ENCODE assay signal across 1 cellular context in the genomic region with DNA sequence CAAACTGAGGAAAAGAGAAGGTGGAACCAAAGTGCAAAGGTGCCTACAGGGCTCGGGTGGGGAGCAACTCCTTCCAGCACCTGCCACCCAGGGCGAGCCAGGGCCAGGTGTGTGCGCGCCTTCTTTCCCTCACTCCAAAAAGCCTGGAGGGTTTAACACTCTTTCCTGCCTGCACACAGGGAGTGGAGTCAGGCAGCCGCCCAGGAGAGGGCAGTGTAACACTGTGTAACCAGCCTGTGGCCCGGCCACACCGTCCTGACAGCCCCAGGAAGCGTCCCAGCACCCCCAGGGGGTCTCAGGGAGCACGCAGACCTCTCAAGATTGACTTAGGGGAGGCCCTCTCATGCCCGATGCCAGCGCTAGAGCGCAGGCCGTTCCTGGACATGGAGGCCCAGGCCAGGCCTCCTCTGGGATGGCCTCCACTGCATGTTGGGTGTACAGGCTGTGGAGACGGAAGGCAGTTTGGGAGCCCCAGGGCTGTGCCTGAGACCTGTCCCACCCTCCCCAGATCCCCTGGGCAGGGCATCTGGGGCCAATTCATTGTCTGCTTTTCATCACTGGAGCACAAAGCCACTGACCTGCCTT.
TF ChIP-seq lines count a peak whose summit lies in the region.

No MANE protein-coding gene starts in this region.

TF ChIP-seq in H1, 55 proteins besides CTCF, POLR2A, EP300 and RAD21:
- no peak for TF ChIP-seq TAF7 (optimal IDR thresholded peaks at IDR 0.05; ENCODE audit: borderline replicate concordance, low read depth, low read length)
- no peak for TF ChIP-seq NRF1 (IDR thresholded peaks at IDR 0.05; ENCODE audit: low read depth, low read length)
- no peak for TF ChIP-seq ASH2L (IDR thresholded peaks at IDR 0.05; ENCODE audit: low read length)
- TF ChIP-seq HDAC6 (IDR thresholded peaks at IDR 0.05; ENCODE audit: low read depth, low read length) = no peak
- peak; percentile 34; the same call in 1 of the 2 replicates for TF ChIP-seq CREB1 (IDR thresholded peaks at IDR 0.05)
- TF ChIP-seq POLR2AphosphoS5 (IDR thresholded peaks at IDR 0.05; ENCODE audit: low read depth, low read length) = no peak; the same call in 1 of the 2 replicates
- no peak for TF ChIP-seq RNF2 (IDR thresholded peaks at IDR 0.05; ENCODE audit: borderline replicate concordance, low read depth, low read length, missing control alignments, poor library complexity, severe bottlenecking)
- TF ChIP-seq, protein P1, sequence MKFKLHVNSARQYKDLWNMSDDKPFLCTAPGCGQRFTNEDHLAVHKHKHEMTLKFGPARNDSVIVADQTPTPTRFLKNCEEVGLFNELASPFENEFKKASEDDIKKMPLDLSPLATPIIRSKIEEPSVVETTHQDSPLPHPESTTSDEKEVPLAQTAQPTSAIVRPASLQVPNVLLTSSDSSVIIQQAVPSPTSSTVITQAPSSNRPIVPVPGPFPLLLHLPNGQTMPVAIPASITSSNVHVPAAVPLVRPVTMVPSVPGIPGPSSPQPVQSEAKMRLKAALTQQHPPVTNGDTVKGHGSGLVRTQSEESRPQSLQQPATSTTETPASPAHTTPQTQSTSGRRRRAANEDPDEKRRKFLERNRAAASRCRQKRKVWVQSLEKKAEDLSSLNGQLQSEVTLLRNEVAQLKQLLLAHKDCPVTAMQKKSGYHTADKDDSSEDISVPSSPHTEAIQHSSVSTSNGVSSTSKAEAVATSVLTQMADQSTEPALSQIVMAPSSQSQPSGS (IDR thresholded peaks at IDR 0.05; ENCODE audit: low read length) = 0 out of 2 replicates have a peak, but pooled peaks have one; percentile 41
- no peak for TF ChIP-seq SP4 (IDR thresholded peaks at IDR 0.05; ENCODE audit: low read length)
- TF ChIP-seq KDM1A (IDR thresholded peaks at IDR 0.05; ENCODE audit: borderline replicate concordance, low read length) = no peak
- TF ChIP-seq YY1 (IDR thresholded peaks at IDR 0.05; ENCODE audit: low read depth, low read length) = no peak
- no peak for TF ChIP-seq CTBP2 (IDR thresholded peaks at IDR 0.05; ENCODE audit: borderline replicate concordance, insufficient read depth, insufficient read length, low read length)
- TF ChIP-seq SP2 (IDR thresholded peaks at IDR 0.05; ENCODE audit: low read length) = no peak
- TF ChIP-seq SIN3A (conservative IDR thresholded peaks at IDR 0.05 in 1 of 2, IDR thresholded peaks at IDR 0.05 in 1 of 2; ENCODE audit: low read depth in 1 of 2, low read length in 2 of 2) = peak in 1 of 2 experiments; percentile 62; a peak in 1 of 4 replicates
- TF ChIP-seq, protein P2, sequence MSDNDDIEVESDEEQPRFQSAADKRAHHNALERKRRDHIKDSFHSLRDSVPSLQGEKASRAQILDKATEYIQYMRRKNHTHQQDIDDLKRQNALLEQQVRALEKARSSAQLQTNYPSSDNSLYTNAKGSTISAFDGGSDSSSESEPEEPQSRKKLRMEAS (IDR thresholded peaks at IDR 0.05) = peak; percentile 32; the same call in 1 of the 2 replicates
- 0 out of 2 replicates have a peak, but pooled peaks have one; percentile 36 for TF ChIP-seq JUND (IDR thresholded peaks at IDR 0.05; ENCODE audit: low read length)
- TF ChIP-seq SRF (IDR thresholded peaks at IDR 0.05; ENCODE audit: low read depth, low read length) = no peak
- no peak for TF ChIP-seq BCL11A (IDR thresholded peaks at IDR 0.05; ENCODE audit: low read depth in 2 of 2, low read length in 2 of 2)
- peak; percentile 51; the same call in 1 of the 2 replicates for TF ChIP-seq KDM5A (IDR thresholded peaks at IDR 0.05; ENCODE audit: low read length)
- TF ChIP-seq HDAC2 (IDR thresholded peaks at IDR 0.05; ENCODE audit: borderline replicate concordance in 1 of 2, low read depth in 2 of 2, low read length in 2 of 2) = no peak
- no peak for TF ChIP-seq TAF1 (IDR thresholded peaks at IDR 0.05; ENCODE audit: low read depth, low read length)
- TF ChIP-seq, protein P3, sequence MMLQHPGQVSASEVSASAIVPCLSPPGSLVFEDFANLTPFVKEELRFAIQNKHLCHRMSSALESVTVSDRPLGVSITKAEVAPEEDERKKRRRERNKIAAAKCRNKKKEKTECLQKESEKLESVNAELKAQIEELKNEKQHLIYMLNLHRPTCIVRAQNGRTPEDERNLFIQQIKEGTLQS (IDR thresholded peaks at IDR 0.05; ENCODE audit: insufficient read depth, low read depth, low read length) = no peak
- TF ChIP-seq RFX5 (IDR thresholded peaks at IDR 0.05; ENCODE audit: borderline replicate concordance, low read depth, low read length) = no peak
- no peak for TF ChIP-seq SP1 (IDR thresholded peaks at IDR 0.05; ENCODE audit: low read depth, low read length)
- TF ChIP-seq PHF8 (conservative IDR thresholded peaks at IDR 0.05; ENCODE audit: low read depth, low read length) = no peak
- no peak for TF ChIP-seq BACH1 (IDR thresholded peaks at IDR 0.05; ENCODE audit: low read length)
- no peak for TF ChIP-seq GABPA (IDR thresholded peaks at IDR 0.05; ENCODE audit: borderline replicate concordance, insufficient read depth, low read length)
- 0 out of 2 replicates have a peak, but pooled peaks have one; percentile 14 for TF ChIP-seq CHD2 (IDR thresholded peaks at IDR 0.05; ENCODE audit: low read length)
- TF ChIP-seq RBBP5 (IDR thresholded peaks at IDR 0.05; ENCODE audit: borderline replicate concordance, low read depth, low read length) = no peak
- TF ChIP-seq ZNF274 (IDR thresholded peaks at IDR 0.05; ENCODE audit: borderline replicate concordance, extremely low read depth, low read length) = no peak
- TF ChIP-seq SUZ12 (IDR thresholded peaks at IDR 0.05; ENCODE audit: low read length) = no peak
- no peak for TF ChIP-seq JUN (IDR thresholded peaks at IDR 0.05; ENCODE audit: low read depth, low read length)
- TF ChIP-seq, protein P4, sequence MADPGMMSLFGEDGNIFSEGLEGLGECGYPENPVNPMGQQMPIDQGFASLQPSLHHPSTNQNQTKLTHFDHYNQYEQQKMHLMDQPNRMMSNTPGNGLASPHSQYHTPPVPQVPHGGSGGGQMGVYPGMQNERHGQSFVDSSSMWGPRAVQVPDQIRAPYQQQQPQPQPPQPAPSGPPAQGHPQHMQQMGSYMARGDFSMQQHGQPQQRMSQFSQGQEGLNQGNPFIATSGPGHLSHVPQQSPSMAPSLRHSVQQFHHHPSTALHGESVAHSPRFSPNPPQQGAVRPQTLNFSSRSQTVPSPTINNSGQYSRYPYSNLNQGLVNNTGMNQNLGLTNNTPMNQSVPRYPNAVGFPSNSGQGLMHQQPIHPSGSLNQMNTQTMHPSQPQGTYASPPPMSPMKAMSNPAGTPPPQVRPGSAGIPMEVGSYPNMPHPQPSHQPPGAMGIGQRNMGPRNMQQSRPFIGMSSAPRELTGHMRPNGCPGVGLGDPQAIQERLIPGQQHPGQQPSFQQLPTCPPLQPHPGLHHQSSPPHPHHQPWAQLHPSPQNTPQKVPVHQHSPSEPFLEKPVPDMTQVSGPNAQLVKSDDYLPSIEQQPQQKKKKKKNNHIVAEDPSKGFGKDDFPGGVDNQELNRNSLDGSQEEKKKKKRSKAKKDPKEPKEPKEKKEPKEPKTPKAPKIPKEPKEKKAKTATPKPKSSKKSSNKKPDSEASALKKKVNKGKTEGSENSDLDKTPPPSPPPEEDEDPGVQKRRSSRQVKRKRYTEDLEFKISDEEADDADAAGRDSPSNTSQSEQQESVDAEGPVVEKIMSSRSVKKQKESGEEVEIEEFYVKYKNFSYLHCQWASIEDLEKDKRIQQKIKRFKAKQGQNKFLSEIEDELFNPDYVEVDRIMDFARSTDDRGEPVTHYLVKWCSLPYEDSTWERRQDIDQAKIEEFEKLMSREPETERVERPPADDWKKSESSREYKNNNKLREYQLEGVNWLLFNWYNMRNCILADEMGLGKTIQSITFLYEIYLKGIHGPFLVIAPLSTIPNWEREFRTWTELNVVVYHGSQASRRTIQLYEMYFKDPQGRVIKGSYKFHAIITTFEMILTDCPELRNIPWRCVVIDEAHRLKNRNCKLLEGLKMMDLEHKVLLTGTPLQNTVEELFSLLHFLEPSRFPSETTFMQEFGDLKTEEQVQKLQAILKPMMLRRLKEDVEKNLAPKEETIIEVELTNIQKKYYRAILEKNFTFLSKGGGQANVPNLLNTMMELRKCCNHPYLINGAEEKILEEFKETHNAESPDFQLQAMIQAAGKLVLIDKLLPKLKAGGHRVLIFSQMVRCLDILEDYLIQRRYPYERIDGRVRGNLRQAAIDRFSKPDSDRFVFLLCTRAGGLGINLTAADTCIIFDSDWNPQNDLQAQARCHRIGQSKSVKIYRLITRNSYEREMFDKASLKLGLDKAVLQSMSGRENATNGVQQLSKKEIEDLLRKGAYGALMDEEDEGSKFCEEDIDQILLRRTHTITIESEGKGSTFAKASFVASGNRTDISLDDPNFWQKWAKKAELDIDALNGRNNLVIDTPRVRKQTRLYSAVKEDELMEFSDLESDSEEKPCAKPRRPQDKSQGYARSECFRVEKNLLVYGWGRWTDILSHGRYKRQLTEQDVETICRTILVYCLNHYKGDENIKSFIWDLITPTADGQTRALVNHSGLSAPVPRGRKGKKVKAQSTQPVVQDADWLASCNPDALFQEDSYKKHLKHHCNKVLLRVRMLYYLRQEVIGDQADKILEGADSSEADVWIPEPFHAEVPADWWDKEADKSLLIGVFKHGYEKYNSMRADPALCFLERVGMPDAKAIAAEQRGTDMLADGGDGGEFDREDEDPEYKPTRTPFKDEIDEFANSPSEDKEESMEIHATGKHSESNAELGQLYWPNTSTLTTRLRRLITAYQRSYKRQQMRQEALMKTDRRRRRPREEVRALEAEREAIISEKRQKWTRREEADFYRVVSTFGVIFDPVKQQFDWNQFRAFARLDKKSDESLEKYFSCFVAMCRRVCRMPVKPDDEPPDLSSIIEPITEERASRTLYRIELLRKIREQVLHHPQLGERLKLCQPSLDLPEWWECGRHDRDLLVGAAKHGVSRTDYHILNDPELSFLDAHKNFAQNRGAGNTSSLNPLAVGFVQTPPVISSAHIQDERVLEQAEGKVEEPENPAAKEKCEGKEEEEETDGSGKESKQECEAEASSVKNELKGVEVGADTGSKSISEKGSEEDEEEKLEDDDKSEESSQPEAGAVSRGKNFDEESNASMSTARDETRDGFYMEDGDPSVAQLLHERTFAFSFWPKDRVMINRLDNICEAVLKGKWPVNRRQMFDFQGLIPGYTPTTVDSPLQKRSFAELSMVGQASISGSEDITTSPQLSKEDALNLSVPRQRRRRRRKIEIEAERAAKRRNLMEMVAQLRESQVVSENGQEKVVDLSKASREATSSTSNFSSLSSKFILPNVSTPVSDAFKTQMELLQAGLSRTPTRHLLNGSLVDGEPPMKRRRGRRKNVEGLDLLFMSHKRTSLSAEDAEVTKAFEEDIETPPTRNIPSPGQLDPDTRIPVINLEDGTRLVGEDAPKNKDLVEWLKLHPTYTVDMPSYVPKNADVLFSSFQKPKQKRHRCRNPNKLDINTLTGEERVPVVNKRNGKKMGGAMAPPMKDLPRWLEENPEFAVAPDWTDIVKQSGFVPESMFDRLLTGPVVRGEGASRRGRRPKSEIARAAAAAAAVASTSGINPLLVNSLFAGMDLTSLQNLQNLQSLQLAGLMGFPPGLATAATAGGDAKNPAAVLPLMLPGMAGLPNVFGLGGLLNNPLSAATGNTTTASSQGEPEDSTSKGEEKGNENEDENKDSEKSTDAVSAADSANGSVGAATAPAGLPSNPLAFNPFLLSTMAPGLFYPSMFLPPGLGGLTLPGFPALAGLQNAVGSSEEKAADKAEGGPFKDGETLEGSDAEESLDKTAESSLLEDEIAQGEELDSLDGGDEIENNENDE (IDR thresholded peaks at IDR 0.05; ENCODE audit: insufficient replicate concordance, low read length) = no peak
- TF ChIP-seq, protein P5, sequence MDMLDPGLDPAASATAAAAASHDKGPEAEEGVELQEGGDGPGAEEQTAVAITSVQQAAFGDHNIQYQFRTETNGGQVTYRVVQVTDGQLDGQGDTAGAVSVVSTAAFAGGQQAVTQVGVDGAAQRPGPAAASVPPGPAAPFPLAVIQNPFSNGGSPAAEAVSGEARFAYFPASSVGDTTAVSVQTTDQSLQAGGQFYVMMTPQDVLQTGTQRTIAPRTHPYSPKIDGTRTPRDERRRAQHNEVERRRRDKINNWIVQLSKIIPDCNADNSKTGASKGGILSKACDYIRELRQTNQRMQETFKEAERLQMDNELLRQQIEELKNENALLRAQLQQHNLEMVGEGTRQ (IDR thresholded peaks at IDR 0.05; ENCODE audit: low read length) = no peak
- no peak for TF ChIP-seq KDM4A (IDR thresholded peaks at IDR 0.05; ENCODE audit: low read depth, low read length, severe bottlenecking)
- no peak for TF ChIP-seq TCF12 (IDR thresholded peaks at IDR 0.05; ENCODE audit: low read depth, low read length)
- no peak for TF ChIP-seq EZH2 (IDR thresholded peaks at IDR 0.05; ENCODE audit: low read depth, low read length, severe bottlenecking)
- no peak for TF ChIP-seq BRCA1 (IDR thresholded peaks at IDR 0.05; ENCODE audit: low read depth, low read length)
- TF ChIP-seq SIX5 (IDR thresholded peaks at IDR 0.05; ENCODE audit: low read depth, low read length) = no peak
